Comparison of ENCODE assay signal across 8 cellular contexts in the genomic region with DNA sequence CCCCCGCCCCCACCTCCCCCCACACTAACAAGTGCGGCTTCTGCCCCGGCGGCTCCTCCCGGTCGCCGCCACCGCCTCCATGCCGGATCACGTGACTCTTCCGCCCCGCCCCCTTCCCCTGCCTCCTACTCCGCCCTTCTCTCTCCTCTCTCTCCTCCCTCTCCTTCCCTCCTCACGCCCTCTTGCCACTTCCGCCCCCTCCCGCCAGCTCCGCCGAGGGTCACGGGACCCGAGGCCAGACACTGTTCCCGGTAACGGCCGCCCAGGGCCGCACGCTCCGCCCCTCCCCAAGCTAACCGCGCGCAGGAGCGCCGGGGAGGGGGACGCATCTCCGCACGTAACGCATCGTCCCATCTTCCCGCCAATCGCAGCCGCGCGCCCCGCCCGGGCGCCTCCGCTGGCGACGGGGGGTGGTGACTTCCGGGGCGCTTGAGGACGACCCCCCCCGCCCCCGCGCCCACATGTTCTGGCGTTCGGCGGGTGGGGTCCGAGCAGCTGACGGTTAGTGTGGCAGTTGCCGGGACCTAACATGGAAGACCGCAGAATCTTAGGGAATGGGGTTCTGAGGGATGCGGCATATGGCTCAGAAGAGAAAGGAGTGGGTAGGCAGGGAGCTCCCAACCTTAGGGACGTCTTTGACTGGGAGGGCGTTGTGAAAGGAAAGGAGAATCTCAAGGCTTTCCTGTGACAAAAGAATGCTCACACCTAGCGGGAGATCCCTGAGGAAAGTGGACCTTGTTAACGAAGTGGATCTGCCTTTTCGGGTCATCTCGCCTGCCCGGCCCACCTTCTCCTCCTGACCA. TPM values are rescaled to one million over a fixed set of nuclear protein-coding genes. Genes with fewer than 3 reads are reported as not detected.
DNase-seq lines count a peak whose midpoint lies in the region; ATAC-seq, FAIRE-seq and TF ChIP-seq lines count a peak whose summit lies in the region.

TSS of gene USP32 (minus strand) at position 92 of the 803 bp plus-strand sequence. CDS start 194 bp downstream, outside the sequence.

- H3K9ac ChIP-seq in H1 (replicated peaks in 1 of 4; ENCODE audit: extremely low read depth in 1 of 4, low read depth in 3 of 4, low read length in 3 of 4) (peak within 1 kb of the TSS; percentile 87 to 92 (median 90)), mesendoderm (ENCODE audit: low read length) (peak within 1 kb of the TSS; percentile 95)

- TF ChIP-seq EP300 in H1 (IDR thresholded peaks at IDR 0.05; ENCODE audit: borderline replicate concordance in 1 of 2, low read depth in 2 of 2, low read length in 2 of 2), result 0 out of 3 replicates have a peak, but pooled peaks of 1 of the 2 experiments have one; percentile 7

- TF ChIP-seq POLR2A in H1 (IDR thresholded peaks at IDR 0.05; ENCODE audit: control extremely low read depth in 1 of 2, low read depth in 2 of 2, low read length in 2 of 2), result peak; percentile 13 to 60; a peak in 2 of 3 replicates

- CTCF ChIA-PET in H1 (lab: Charles Lee; ENCODE audit: partially characterized antibody), result interaction anchor here (1.4 kb wide), 1 partner anchor 13 kb away, joined by 4 read pairs; no protein-coding TSS in a partner anchor

- H2BK5ac ChIP-seq in H1 (ENCODE audit: low read depth, low read length), result peak within 1 kb of the TSS; percentile 97
- peak within 1 kb of the TSS; percentile 85 for H2BK5ac ChIP-seq in mesendoderm (ENCODE audit: low read length)

- H4K91ac ChIP-seq in H1 (replicated peaks; ENCODE audit: insufficient read length, low read length), result peak within 1 kb of the TSS; percentile 25

- H4K20me1 ChIP-seq in H1 (replicated peaks in 1 of 2; ENCODE audit: control insufficient read depth in 1 of 2, insufficient read depth in 2 of 2, low read length in 2 of 2), result no peaks in the 10 kb centered on the region

- H3K79me2 ChIP-seq in H1 (ENCODE audit: control insufficient read depth in 1 of 2, insufficient read depth in 2 of 2, low read length in 2 of 2), result peaks cover 6 to 42% of the 10 kb centered on the region in 2 experiments; a peak in 3 of 4 replicates
- H3K79me2 ChIP-seq in mesendoderm (ENCODE audit: control insufficient read depth, insufficient read depth, low read length), result peaks cover 21% of the 10 kb centered on the region

- H2AFZ ChIP-seq in H1 (ENCODE audit: low read length), result peak within 1 kb of the TSS; percentile 72; the same call in 1 of the 2 replicates

- peak within 1 kb of the TSS; percentile 7 for H3K4ac ChIP-seq in H1 (replicated peaks; ENCODE audit: insufficient read length, low read depth, low read length)
- peak within 1 kb of the TSS; percentile 83 for H3K4ac ChIP-seq in mesendoderm (ENCODE audit: low read depth, low read length)

- H3K4me2 ChIP-seq in H1 (ENCODE audit: insufficient read depth in 1 of 2, low read depth in 2 of 2, low read length in 2 of 2) (peak within 1 kb of the TSS; percentile 89 to 98), mesendoderm (ENCODE audit: low read length) (peak within 1 kb of the TSS; percentile 86)

- H2BK15ac ChIP-seq in H1 (ENCODE audit: low read length) (peak within 1 kb of the TSS; percentile 25), mesendoderm (replicated peaks; ENCODE audit: low read depth) (no peak within 1 kb of the TSS)

- H3K36me3 ChIP-seq in H1 (ENCODE audit: control insufficient read depth in 2 of 4, insufficient read depth in 4 of 4, low read length in 3 of 4), result no peaks in the 10 kb centered on the region
- H3K36me3 ChIP-seq in mesendoderm (ENCODE audit: control insufficient read depth, insufficient read depth, low read length), result no peaks in the 10 kb centered on the region

- no peak within 1 kb of the TSS for H3K14ac ChIP-seq in H1 (ENCODE audit: insufficient read length)

- H3K27ac ChIP-seq in H1 (ENCODE audit: low read depth, low read length) (peak within 1 kb of the TSS; percentile 97), mesendoderm (ENCODE audit: low read depth, low read length) (peak within 1 kb of the TSS; percentile 89)

- H4K8ac ChIP-seq in H1 (ENCODE audit: extremely low read depth, insufficient read depth, low read length) (peak within 1 kb of the TSS; percentile 22; the same call in 1 of the 2 replicates), mesendoderm (ENCODE audit: low read depth, low read length) (no peak within 1 kb of the TSS)

- TF ChIP-seq RAD21 in H1 (IDR thresholded peaks at IDR 0.05 in 1 of 2, conservative IDR thresholded peaks at IDR 0.05 in 1 of 2; ENCODE audit: low read depth in 2 of 2, low read length in 2 of 2), result no peak

- FAIRE-seq in H1 (lab: Jason Lieb, UNC), result no peak

- H3K18ac ChIP-seq in H1 (ENCODE audit: extremely low read depth, low read length), result peak within 1 kb of the TSS; percentile 97
- H3K18ac ChIP-seq in mesendoderm (ENCODE audit: low read length), result peak within 1 kb of the TSS; percentile 81

- peak; percentile 87 for DNase-seq in COLO829 (ENCODE audit: low spot score)
- DNase-seq in HT-29 (ENCODE audit: low spot score), result peak; percentile 96
- DNase-seq in NOMO-1 (lab: John Stamatoyannopoulos, UW; ENCODE audit: unreplicated experiment in 2 of 2), result peak; percentile 94 to 98
- peak; percentile 89 to 97 (median 96) for DNase-seq in activated CD8-positive, alpha-beta memory T cell treated with anti-CD3 and anti-CD28 coated beads for 48 hours (ENCODE audit: low read depth in 2 of 3, low spot score in 2 of 3)
- peak; percentile 95 to 97 for DNase-seq in H1 (ENCODE audit: low read depth in 1 of 2, low spot score in 2 of 2)
- DNase-seq in mesendoderm, result peak; percentile 98
- DNase-seq in stimulated activated CD8-positive, alpha-beta memory T cell treated with anti-CD3 and anti-CD28 coated beads, Interleukin-15, amount 100 ng/mL, for 1 hour (ENCODE audit: low read depth), result peak; percentile 99

- H2BK12ac ChIP-seq in H1 (ENCODE audit: low read depth, low read length), result peak within 1 kb of the TSS; percentile 97

- peak; percentile 79 for ATAC-seq in GM19468 (IDR thresholded peaks at IDR 0.05; ENCODE audit: extremely low read depth, unreplicated experiment)

- peaks cover 14% of the 10 kb centered on the region for H3K23me2 ChIP-seq in H1 (ENCODE audit: low read depth, low read length)

- H3K9me3 ChIP-seq in H1 (ENCODE audit: insufficient read depth in 2 of 2, low read depth in 1 of 2, low read length in 1 of 2), result no peaks in the 10 kb centered on the region

- H3K79me1 ChIP-seq in H1 (ENCODE audit: low read depth, low read length) (no peaks in the 10 kb centered on the region), mesendoderm (ENCODE audit: low read length) (peaks cover 5% of the 10 kb centered on the region)

- H2AK5ac ChIP-seq in H1 (ENCODE audit: low read depth, low read length) (peak within 1 kb of the TSS; percentile 94; the same call in 1 of the 2 replicates), mesendoderm (ENCODE audit: low read length) (no peak within 1 kb of the TSS)

- H3K56ac ChIP-seq in H1 (replicated peaks; ENCODE audit: insufficient read length, low read depth, low read length) (peak within 1 kb of the TSS; percentile 73), mesendoderm (ENCODE audit: low read length) (peak within 1 kb of the TSS; percentile 96)

- H4K5ac ChIP-seq in H1 (ENCODE audit: insufficient read length, low read depth, low read length) (peak within 1 kb of the TSS; percentile 88), mesendoderm (ENCODE audit: low read length) (no peak within 1 kb of the TSS)

- H3K23ac ChIP-seq in H1 (ENCODE audit: insufficient read length) (no peak within 1 kb of the TSS), mesendoderm (ENCODE audit: low read length) (peak within 1 kb of the TSS; percentile 70)

- H2BK20ac ChIP-seq in H1 (ENCODE audit: low read length), result no peak within 1 kb of the TSS

- TF ChIP-seq CTCF in H1 (IDR thresholded peaks at IDR 0.05; ENCODE audit: control extremely low read depth in 1 of 3, insufficient read depth in 1 of 3, low read depth in 1 of 3, low read length in 3 of 3), result no peak

- H3K4me3 ChIP-seq in H1 (ENCODE audit: extremely low read depth in 1 of 4, insufficient read depth in 2 of 4, low read depth in 3 of 4, low read length in 4 of 4) (peak within 1 kb of the TSS; percentile 80 to 96 (median 90)), mesendoderm (ENCODE audit: low read length) (peak within 1 kb of the TSS; percentile 89)

- peak within 1 kb of the TSS; percentile 6 for H2BK120ac ChIP-seq in H1 (replicated peaks; ENCODE audit: low read depth, low read length)
- no peak within 1 kb of the TSS for H2BK120ac ChIP-seq in mesendoderm (ENCODE audit: low read depth, low read length)

- H3K27me3 ChIP-seq in H1 (replicated peaks in 1 of 4; ENCODE audit: control insufficient read depth in 3 of 4, extremely low read depth in 1 of 4, insufficient read depth in 3 of 4, low read length in 3 of 4), result no peaks in the 10 kb centered on the region
- no peaks in the 10 kb centered on the region for H3K27me3 ChIP-seq in mesendoderm (ENCODE audit: insufficient read depth, low read length, poor library complexity)

- POLR2A ChIA-PET in H1 (lab: Charles Lee; ENCODE audit: partially characterized antibody), result interaction anchor here (0.6 to 1.8 kb wide), 11 partner anchors 8 to 234 kb away, joined by 3 to 6 read pairs (median 3); partner anchors contain the start of gene PPM1D

- H3K4me1 ChIP-seq in H1 (replicated peaks in 1 of 4; ENCODE audit: control insufficient read depth in 3 of 4, insufficient read depth in 4 of 4, low read length in 3 of 4) (peaks cover 0 to 13% (median 4%) of the 10 kb centered on the region in 4 experiments; a peak in 5 of 7 replicates), mesendoderm (ENCODE audit: control insufficient read depth, low read depth, low read length) (peaks cover 2% of the 10 kb centered on the region)

- WGBS in H1 (ENCODE audit: extremely low coverage in 1 of 2, insufficient coverage in 1 of 2, insufficient read length in 1 of 2, insufficient replicate concordance in 2 of 2, low coverage in 1 of 2, low lambda C conversion rate in 2 of 2, missing lambda C conversion rate in 1 of 2), 2 experiments, result 1% methylated on average over 27 of the region's 68 CpGs; no CpG with 5 or more reads in 1 of the 2 experiments
- WGBS in mesendoderm (ENCODE audit: extremely low coverage, insufficient coverage, low lambda C conversion rate), result no CpG with 5 or more reads among the region's 68 CpGs

TF ChIP-seq in H1, 55 proteins besides CTCF, POLR2A, EP300 and RAD21 (continues in another document):
- TF ChIP-seq NRF1 (IDR thresholded peaks at IDR 0.05; ENCODE audit: low read depth, low read length), result no peak
- no peak for TF ChIP-seq SUZ12 (IDR thresholded peaks at IDR 0.05; ENCODE audit: low read length)
- TF ChIP-seq JUN (IDR thresholded peaks at IDR 0.05; ENCODE audit: low read depth, low read length), result no peak

RNA-seq across cellular contexts. Expression of gene USP32, which starts in this region (rescaled TPM):
- total RNA-seq in HT-29 (2014; rRNA removed; shearing (Covaris generic)), result 19.9 and 24.6 TPM in 2 replicates
- 109 and 112 TPM in 2 replicates for total RNA-seq in H1 (2021; fragmentation: NEBNext Ultra II Directional; extraction: Animal tissue kit (Norgen Biotek cat#: 25700))
- 22.3 and 29.6 TPM in 2 replicates for polyA plus RNA-seq in H1 (2011; rRNA removed)
- polyA plus RNA-seq in H1 (2011; cell fraction: cytosol; rRNA removed), result 41.9 TPM
- polyA plus RNA-seq in H1 (2011; cell fraction: nucleus; rRNA removed), result 32.1 TPM
- 67.3 to 78.5 TPM (median 75.3 TPM) in 4 replicates for polyA plus RNA-seq in H1 (2012, experiment 1 of 2)
- polyA plus RNA-seq in H1 (2012, experiment 2 of 2), result 3.0 TPM
- 47.6 TPM for polyA plus RNA-seq in H1 (2013, experiment 1 of 2)
- 47.9 TPM for polyA plus RNA-seq in H1 (2013, experiment 2 of 2)
- polyA minus RNA-seq in H1 (2011; rRNA and poly(A)+ RNA removed), result 84.2 and 123 TPM in 2 replicates
- polyA minus RNA-seq in H1 (2011; cell fraction: cytosol; rRNA and poly(A)+ RNA removed), result 74.0 TPM
- 88.5 TPM for polyA minus RNA-seq in H1 (2011; cell fraction: nucleus; rRNA and poly(A)+ RNA removed)
- polyA plus RNA-seq in mesendoderm (2013, experiment 1 of 2), result 36.3 TPM
- 35.6 TPM for polyA plus RNA-seq in mesendoderm (2013, experiment 2 of 2)

Comparison
In these comparisons a context has a peak if more than half of its experiments do, and no peak if none do; other contexts are left out.
1. Peak in every context shown above with its lines: DNase-seq, ATAC-seq, H3K4me3 ChIP-seq and H3K27ac ChIP-seq.